ENCODE assay signal across 21 cellular contexts in genomic region chr2:40200516-40200915, GRCh38.
DNase-seq lines count a peak whose midpoint lies in the region; ATAC-seq, FAIRE-seq and TF ChIP-seq lines count a peak whose summit lies in the region.
"Had no signal": no experiment of that assay in that cellular context is flagged by ENCODE, and none has a peak within 500 bp of the region (broad histone marks: within the 10 kb centered on the region; RNA-seq: fewer than 3 reads in every experiment).

No MANE protein-coding gene starts in this region.

- H3K4me1 ChIP-seq in esophagus muscularis mucosa (peaks cover 15 to 44% (median 38%) of the 10 kb centered on the region in 4 donors), rectal smooth muscle tissue (ENCODE audit: control insufficient read depth, insufficient read depth, low read length) (peaks cover 17% of the 10 kb centered on the region)
- H3K4me1 ChIP-seq: A549 had no signal

- H3K36me3 ChIP-seq in esophagus muscularis mucosa: no peaks in the 10 kb centered on the region
- H3K36me3 ChIP-seq in rectal smooth muscle tissue (ENCODE audit: control insufficient read depth, insufficient read depth, low read length): no peaks in the 10 kb centered on the region

- WGBS in esophagus muscularis mucosa: 43% methylated on average over 2 of the region's 2 CpGs

- TF ChIP-seq EP300 in esophagus muscularis mucosa (IDR thresholded peaks at IDR 0.05): no peak

- no peak overlapping the region for H3K4me3 Mint-ChIP-seq in activated T-cell treated with anti-CD3 and anti-CD28 coated beads, Interleukin-2, amount 50 U/mL, for 4 hours
- H3K4me3 Mint-ChIP-seq: B cell; CD4-positive, alpha-beta memory T cell; IgD-negative memory B cell had no signal

- no peak overlapping the region for H3K9ac ChIP-seq in rectal smooth muscle tissue (ENCODE audit: low read length)

- intact Hi-C loops in esophagus muscularis mucosa (cut with DNase I): loop anchor here (5.0 kb wide), 1 partner anchor 288 kb away; no protein-coding TSS in a partner anchor

- no peaks in the 10 kb centered on the region for H3K36me3 Mint-ChIP-seq in activated T-cell treated with anti-CD3 and anti-CD28 coated beads, Interleukin-2, amount 50 U/mL, for 4 hours (ENCODE audit: insufficient read depth)
- H3K36me3 Mint-ChIP-seq: CD4-positive, alpha-beta memory T cell; IgD-negative memory B cell had no signal

- TF ChIP-seq POLR2A in H54 (IDR thresholded peaks at IDR 0.05; ENCODE audit: low read depth, low read length) (no peak), esophagus muscularis mucosa (IDR thresholded peaks at IDR 0.05; ENCODE audit: low read depth) (no peak)

- H3K4me1 Mint-ChIP-seq in activated T-cell treated with anti-CD3 and anti-CD28 coated beads, Interleukin-2, amount 50 U/mL, for 4 hours (ENCODE audit: low read depth): no peaks in the 10 kb centered on the region
- H3K4me1 Mint-ChIP-seq: B cell; CD4-positive, alpha-beta memory T cell; IgD-negative memory B cell had no signal

- ATAC-seq in HG02763 (IDR thresholded peaks at IDR 0.05; ENCODE audit: unreplicated experiment) (no peak), HG03565 (IDR thresholded peaks at IDR 0.05; ENCODE audit: unreplicated experiment) (no peak)
- no peak for ATAC-seq in activated T-cell treated with anti-CD3 and anti-CD28 coated beads, Interleukin-2, amount 50 U/mL, for 4 hours
- ATAC-seq: A549, GM12878, Panc1 had no signal

- H3K4me3 ChIP-seq in esophagus muscularis mucosa (no peak overlapping the region), rectal smooth muscle tissue (ENCODE audit: low read length) (no peak overlapping the region)
- H3K4me3 ChIP-seq: A549, GM12878 had no signal

- no peaks in the 10 kb centered on the region for H3K9me3 ChIP-seq in esophagus muscularis mucosa
- H3K9me3 ChIP-seq: A549 had no signal

- FAIRE-seq in H54 (lab: Jason Lieb, UNC): peak; percentile 6
- FAIRE-seq: A549, GM12878, GM18507 had no signal

- peaks cover 1% of the 10 kb centered on the region for H3K27me3 Mint-ChIP-seq in activated T-cell treated with anti-CD3 and anti-CD28 coated beads, Interleukin-2, amount 50 U/mL, for 4 hours (ENCODE audit: low read depth)
- H3K27me3 Mint-ChIP-seq: B cell had no signal

- H3K27me3 ChIP-seq in esophagus muscularis mucosa (no peaks in the 10 kb centered on the region), rectal smooth muscle tissue (ENCODE audit: control insufficient read depth, insufficient read depth, low read length) (no peaks in the 10 kb centered on the region)

- DNase-seq in AG20443 (ENCODE audit: low spot score): peak; percentile 48
- DNase-seq in H54 (ENCODE audit: insufficient read length, low spot score): no peak
- DNase-seq in esophagus muscularis mucosa (ENCODE audit: extremely low spot score): no peak
- DNase-seq in NCI-H1048 (lab: John Stamatoyannopoulos, UW): no peak
- DNase-seq in activated T-cell treated with anti-CD3 and anti-CD28 coated beads, Interleukin-2, amount 50 U/mL, for 4 hours: no peak
- DNase-seq: CD4-positive, alpha-beta memory T cell; DMS79 treated with DMSO at 0.1 percent for 48 hours; MV-4-11; NCI-H1436; NCI-H2029 treated with DMSO at 0.1 percent for 48 hours; NCI-H510A; Right ventricle myocardium superior had no signal

- peak overlapping the region in 3 of 4 donors; percentile 2 to 48 (median 44) for H3K27ac ChIP-seq in esophagus muscularis mucosa (replicated peaks in 1 of 4)
- peak overlapping the region; percentile 45 for H3K27ac ChIP-seq in rectal smooth muscle tissue (ENCODE audit: low read depth, low read length)
- H3K27ac ChIP-seq: A549 had no signal

- peaks cover 3% of the 10 kb centered on the region for H3K9me3 Mint-ChIP-seq in activated T-cell treated with anti-CD3 and anti-CD28 coated beads, Interleukin-2, amount 50 U/mL, for 4 hours

- no peak for TF ChIP-seq CTCF in esophagus muscularis mucosa (IDR thresholded peaks at IDR 0.05)
